Comparison of ENCODE assay signal across 1 cellular context in the genomic region with DNA sequence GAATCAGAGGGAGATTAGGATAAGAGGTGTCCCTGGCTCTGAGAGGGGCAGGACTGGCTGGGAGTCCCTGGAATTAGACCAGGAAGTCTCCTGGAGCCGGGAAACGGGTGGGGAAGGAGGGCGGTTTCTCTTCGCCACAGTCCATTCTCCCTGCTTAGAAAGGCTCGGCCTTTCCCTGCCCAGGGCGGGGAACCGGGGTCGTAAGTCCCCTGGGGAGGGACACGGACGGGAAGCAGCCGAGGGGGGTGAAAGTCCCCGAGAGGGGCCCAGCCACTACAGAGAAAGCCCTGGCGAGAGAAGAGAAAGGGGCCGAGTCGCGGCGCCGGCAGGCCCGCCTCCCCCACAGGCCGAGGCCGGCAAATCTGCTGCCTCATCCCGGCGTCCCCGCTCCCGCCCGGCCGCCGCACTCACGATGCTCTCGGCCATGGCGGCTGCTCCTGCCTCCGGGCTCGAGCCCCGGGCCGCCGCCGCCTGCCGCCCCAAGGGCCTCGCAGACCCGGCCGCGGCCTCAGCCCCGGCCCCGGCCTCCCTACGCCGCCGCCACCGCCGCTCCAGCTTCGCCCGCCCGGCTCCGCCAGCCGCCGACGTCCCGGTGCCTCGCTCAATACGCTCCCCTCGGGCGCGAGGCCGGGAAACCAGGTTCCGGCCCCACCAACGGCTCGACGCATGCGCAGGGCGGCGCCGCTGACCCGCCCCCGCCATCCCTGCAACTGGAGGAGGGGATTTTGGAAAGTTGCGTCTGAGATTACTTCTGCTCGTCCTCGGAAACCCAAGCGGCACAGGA.
TF ChIP-seq lines count a peak whose summit lies in the region.

A gene (minus strand): TSS at position 608 of the 784 bp plus-strand sequence. CDS start 182 bp downstream, at position 426.
A gene (plus strand): TSS at position 692 of the 784 bp plus-strand sequence. CDS start 5,217 bp downstream, outside the sequence.

TF ChIP-seq in K562, 482 proteins besides CTCF, POLR2A, EP300 and RAD21 (continued from another document and continues in another):
- TF ChIP-seq, protein P1, sequence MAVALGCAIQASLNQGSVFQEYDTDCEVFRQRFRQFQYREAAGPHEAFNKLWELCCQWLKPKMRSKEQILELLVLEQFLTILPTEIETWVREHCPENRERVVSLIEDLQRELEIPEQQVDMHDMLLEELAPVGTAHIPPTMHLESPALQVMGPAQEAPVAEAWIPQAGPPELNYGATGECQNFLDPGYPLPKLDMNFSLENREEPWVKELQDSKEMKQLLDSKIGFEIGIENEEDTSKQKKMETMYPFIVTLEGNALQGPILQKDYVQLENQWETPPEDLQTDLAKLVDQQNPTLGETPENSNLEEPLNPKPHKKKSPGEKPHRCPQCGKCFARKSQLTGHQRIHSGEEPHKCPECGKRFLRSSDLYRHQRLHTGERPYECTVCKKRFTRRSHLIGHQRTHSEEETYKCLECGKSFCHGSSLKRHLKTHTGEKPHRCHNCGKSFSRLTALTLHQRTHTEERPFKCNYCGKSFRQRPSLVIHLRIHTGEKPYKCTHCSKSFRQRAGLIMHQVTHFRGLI (CRISPR knock-in tag; IDR thresholded peaks at IDR 0.05), result no peak
- TF ChIP-seq L3MBTL2 (IDR thresholded peaks at IDR 0.05) (no peak; the same call in 1 of the 2 replicates), STAT5B (CRISPR knock-in tag; IDR thresholded peaks at IDR 0.05) (no peak), HOXB6 (CRISPR knock-in tag; IDR thresholded peaks at IDR 0.05; ENCODE audit: borderline replicate concordance) (no peak), IRF2 (CRISPR knock-in tag; IDR thresholded peaks at IDR 0.05) (no peak), SIN3B (IDR thresholded peaks at IDR 0.05; ENCODE audit: low read depth) (peak; percentile 95), SP1 (CRISPR knock-in tag; IDR thresholded peaks at IDR 0.05) (peak; percentile 82), GABPA (tag; conservative IDR thresholded peaks at IDR 0.05; ENCODE audit: low read depth) (peak; percentile 94), TAL1 (IDR thresholded peaks at IDR 0.05) (no peak), ATF7 (IDR thresholded peaks at IDR 0.05) (peak; percentile 40; the same call in 1 of the 2 replicates), DACH1 (IDR thresholded peaks at IDR 0.05; ENCODE audit: partially characterized antibody) (no peak), ZNF146 (CRISPR knock-in tag; IDR thresholded peaks at IDR 0.05; ENCODE audit: unreplicated experiment) (no peak), TAF9B (IDR thresholded peaks at IDR 0.05; ENCODE audit: partially characterized antibody) (no peak), JUN (IDR thresholded peaks at IDR 0.05; ENCODE audit: borderline replicate concordance, low read depth, low read length) (no peak; the same call in 1 of the 2 replicates), JUN (CRISPR knock-in tag; IDR thresholded peaks at IDR 0.05; ENCODE audit: borderline replicate concordance) (no peak), RBM34 (IDR thresholded peaks at IDR 0.05; ENCODE audit: borderline replicate concordance, insufficient read depth, low read length) (no peak), POLR2H (tag; IDR thresholded peaks at IDR 0.05; ENCODE audit: low read depth) (no peak), EHMT2 (IDR thresholded peaks at IDR 0.05) (no peak), RBM15 (IDR thresholded peaks at IDR 0.05; ENCODE audit: insufficient read depth, low read length) (no peak), MAZ (CRISPR knock-in tag; conservative IDR thresholded peaks at IDR 0.05 in 1 of 2, IDR thresholded peaks at IDR 0.05 in 1 of 2) (peak; percentile 85 to 91), NR2F6 (CRISPR knock-in tag; IDR thresholded peaks at IDR 0.05) (no peak), CBX8 (IDR thresholded peaks at IDR 0.05; ENCODE audit: borderline replicate concordance, extremely low read depth, low read depth, low read length, poor library complexity, severe bottlenecking) (no peak), SMARCC2 (IDR thresholded peaks at IDR 0.05; ENCODE audit: low read depth) (no peak), ZNF23 (CRISPR knock-in tag; IDR thresholded peaks at IDR 0.05) (no peak), HMGN3 (IDR thresholded peaks at IDR 0.05; ENCODE audit: borderline replicate concordance, extremely low read depth, insufficient read length, low read depth, low read length) (peak; percentile 72), SMAD1 (IDR thresholded peaks at IDR 0.05; ENCODE audit: low read depth, low read length, partially characterized antibody) (peak; percentile 69), ELF4 (CRISPR knock-in tag; IDR thresholded peaks at IDR 0.05) (no peak), ZNF583 (CRISPR knock-in tag; IDR thresholded peaks at IDR 0.05) (peak; percentile 21; the same call in 1 of the 2 replicates), ESRRB (CRISPR knock-in tag; IDR thresholded peaks at IDR 0.05; ENCODE audit: borderline replicate concordance) (no peak)
- TF ChIP-seq, protein P2, sequence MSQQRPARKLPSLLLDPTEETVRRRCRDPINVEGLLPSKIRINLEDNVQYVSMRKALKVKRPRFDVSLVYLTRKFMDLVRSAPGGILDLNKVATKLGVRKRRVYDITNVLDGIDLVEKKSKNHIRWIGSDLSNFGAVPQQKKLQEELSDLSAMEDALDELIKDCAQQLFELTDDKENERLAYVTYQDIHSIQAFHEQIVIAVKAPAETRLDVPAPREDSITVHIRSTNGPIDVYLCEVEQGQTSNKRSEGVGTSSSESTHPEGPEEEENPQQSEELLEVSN (IDR thresholded peaks at IDR 0.05; ENCODE audit: borderline replicate concordance in 1 of 2, extremely low read depth in 1 of 2, insufficient read depth in 1 of 2, insufficient read length in 1 of 2, low read depth in 1 of 2, low read length in 1 of 2, poor library complexity in 1 of 2, severe bottlenecking in 1 of 2), result peak; percentile 34 to 83
- TF ChIP-seq, protein P3, sequence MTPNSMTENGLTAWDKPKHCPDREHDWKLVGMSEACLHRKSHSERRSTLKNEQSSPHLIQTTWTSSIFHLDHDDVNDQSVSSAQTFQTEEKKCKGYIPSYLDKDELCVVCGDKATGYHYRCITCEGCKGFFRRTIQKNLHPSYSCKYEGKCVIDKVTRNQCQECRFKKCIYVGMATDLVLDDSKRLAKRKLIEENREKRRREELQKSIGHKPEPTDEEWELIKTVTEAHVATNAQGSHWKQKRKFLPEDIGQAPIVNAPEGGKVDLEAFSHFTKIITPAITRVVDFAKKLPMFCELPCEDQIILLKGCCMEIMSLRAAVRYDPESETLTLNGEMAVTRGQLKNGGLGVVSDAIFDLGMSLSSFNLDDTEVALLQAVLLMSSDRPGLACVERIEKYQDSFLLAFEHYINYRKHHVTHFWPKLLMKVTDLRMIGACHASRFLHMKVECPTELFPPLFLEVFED (CRISPR knock-in tag; conservative IDR thresholded peaks at IDR 0.05), result no peak
- TF ChIP-seq, protein P4, sequence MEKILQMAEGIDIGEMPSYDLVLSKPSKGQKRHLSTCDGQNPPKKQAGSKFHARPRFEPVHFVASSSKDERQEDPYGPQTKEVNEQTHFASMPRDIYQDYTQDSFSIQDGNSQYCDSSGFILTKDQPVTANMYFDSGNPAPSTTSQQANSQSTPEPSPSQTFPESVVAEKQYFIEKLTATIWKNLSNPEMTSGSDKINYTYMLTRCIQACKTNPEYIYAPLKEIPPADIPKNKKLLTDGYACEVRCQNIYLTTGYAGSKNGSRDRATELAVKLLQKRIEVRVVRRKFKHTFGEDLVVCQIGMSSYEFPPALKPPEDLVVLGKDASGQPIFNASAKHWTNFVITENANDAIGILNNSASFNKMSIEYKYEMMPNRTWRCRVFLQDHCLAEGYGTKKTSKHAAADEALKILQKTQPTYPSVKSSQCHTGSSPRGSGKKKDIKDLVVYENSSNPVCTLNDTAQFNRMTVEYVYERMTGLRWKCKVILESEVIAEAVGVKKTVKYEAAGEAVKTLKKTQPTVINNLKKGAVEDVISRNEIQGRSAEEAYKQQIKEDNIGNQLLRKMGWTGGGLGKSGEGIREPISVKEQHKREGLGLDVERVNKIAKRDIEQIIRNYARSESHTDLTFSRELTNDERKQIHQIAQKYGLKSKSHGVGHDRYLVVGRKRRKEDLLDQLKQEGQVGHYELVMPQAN (IDR thresholded peaks at IDR 0.05; ENCODE audit: borderline replicate concordance), result no peak; the same call in 1 of the 2 replicates
- TF ChIP-seq, protein P5, sequence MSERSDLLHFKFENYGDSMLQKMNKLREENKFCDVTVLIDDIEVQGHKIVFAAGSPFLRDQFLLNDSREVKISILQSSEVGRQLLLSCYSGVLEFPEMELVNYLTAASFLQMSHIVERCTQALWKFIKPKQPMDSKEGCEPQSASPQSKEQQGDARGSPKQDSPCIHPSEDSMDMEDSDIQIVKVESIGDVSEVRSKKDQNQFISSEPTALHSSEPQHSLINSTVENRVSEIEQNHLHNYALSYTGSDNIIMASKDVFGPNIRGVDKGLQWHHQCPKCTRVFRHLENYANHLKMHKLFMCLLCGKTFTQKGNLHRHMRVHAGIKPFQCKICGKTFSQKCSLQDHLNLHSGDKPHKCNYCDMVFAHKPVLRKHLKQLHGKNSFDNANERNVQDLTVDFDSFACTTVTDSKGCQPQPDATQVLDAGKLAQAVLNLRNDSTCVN (CRISPR knock-in tag; IDR thresholded peaks at IDR 0.05), result 0 out of 2 replicates have a peak, but pooled peaks have one; percentile 71
- TF ChIP-seq, protein P6, sequence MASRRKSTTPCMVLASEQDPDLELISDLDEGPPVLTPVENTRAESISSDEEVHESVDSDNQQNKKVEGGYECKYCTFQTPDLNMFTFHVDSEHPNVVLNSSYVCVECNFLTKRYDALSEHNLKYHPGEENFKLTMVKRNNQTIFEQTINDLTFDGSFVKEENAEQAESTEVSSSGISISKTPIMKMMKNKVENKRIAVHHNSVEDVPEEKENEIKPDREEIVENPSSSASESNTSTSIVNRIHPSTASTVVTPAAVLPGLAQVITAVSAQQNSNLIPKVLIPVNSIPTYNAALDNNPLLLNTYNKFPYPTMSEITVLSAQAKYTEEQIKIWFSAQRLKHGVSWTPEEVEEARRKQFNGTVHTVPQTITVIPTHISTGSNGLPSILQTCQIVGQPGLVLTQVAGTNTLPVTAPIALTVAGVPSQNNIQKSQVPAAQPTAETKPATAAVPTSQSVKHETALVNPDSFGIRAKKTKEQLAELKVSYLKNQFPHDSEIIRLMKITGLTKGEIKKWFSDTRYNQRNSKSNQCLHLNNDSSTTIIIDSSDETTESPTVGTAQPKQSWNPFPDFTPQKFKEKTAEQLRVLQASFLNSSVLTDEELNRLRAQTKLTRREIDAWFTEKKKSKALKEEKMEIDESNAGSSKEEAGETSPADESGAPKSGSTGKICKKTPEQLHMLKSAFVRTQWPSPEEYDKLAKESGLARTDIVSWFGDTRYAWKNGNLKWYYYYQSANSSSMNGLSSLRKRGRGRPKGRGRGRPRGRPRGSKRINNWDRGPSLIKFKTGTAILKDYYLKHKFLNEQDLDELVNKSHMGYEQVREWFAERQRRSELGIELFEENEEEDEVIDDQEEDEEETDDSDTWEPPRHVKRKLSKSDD (conservative IDR thresholded peaks at IDR 0.05; ENCODE audit: low read length), result no peak
- TF ChIP-seq, protein P7, sequence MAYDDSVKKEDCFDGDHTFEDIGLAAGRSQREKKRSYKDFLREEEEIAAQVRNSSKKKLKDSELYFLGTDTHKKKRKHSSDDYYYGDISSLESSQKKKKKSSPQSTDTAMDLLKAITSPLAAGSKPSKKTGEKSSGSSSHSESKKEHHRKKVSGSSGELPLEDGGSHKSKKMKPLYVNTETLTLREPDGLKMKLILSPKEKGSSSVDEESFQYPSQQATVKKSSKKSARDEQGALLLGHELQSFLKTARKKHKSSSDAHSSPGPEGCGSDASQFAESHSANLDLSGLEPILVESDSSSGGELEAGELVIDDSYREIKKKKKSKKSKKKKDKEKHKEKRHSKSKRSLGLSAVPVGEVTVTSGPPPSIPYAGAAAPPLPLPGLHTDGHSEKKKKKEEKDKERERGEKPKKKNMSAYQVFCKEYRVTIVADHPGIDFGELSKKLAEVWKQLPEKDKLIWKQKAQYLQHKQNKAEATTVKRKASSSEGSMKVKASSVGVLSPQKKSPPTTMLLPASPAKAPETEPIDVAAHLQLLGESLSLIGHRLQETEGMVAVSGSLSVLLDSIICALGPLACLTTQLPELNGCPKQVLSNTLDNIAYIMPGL (CRISPR knock-in tag; IDR thresholded peaks at IDR 0.05), result no peak
- TF ChIP-seq, protein P8, sequence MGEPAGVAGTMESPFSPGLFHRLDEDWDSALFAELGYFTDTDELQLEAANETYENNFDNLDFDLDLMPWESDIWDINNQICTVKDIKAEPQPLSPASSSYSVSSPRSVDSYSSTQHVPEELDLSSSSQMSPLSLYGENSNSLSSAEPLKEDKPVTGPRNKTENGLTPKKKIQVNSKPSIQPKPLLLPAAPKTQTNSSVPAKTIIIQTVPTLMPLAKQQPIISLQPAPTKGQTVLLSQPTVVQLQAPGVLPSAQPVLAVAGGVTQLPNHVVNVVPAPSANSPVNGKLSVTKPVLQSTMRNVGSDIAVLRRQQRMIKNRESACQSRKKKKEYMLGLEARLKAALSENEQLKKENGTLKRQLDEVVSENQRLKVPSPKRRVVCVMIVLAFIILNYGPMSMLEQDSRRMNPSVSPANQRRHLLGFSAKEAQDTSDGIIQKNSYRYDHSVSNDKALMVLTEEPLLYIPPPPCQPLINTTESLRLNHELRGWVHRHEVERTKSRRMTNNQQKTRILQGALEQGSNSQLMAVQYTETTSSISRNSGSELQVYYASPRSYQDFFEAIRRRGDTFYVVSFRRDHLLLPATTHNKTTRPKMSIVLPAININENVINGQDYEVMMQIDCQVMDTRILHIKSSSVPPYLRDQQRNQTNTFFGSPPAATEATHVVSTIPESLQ (CRISPR knock-in tag; IDR thresholded peaks at IDR 0.05), result peak; percentile 26; the same call in 1 of the 2 replicates
- TF ChIP-seq, protein P9, sequence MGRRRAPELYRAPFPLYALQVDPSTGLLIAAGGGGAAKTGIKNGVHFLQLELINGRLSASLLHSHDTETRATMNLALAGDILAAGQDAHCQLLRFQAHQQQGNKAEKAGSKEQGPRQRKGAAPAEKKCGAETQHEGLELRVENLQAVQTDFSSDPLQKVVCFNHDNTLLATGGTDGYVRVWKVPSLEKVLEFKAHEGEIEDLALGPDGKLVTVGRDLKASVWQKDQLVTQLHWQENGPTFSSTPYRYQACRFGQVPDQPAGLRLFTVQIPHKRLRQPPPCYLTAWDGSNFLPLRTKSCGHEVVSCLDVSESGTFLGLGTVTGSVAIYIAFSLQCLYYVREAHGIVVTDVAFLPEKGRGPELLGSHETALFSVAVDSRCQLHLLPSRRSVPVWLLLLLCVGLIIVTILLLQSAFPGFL (CRISPR knock-in tag; IDR thresholded peaks at IDR 0.05), result no peak
- TF ChIP-seq, protein P10, sequence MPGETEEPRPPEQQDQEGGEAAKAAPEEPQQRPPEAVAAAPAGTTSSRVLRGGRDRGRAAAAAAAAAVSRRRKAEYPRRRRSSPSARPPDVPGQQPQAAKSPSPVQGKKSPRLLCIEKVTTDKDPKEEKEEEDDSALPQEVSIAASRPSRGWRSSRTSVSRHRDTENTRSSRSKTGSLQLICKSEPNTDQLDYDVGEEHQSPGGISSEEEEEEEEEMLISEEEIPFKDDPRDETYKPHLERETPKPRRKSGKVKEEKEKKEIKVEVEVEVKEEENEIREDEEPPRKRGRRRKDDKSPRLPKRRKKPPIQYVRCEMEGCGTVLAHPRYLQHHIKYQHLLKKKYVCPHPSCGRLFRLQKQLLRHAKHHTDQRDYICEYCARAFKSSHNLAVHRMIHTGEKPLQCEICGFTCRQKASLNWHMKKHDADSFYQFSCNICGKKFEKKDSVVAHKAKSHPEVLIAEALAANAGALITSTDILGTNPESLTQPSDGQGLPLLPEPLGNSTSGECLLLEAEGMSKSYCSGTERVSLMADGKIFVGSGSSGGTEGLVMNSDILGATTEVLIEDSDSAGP (CRISPR knock-in tag; IDR thresholded peaks at IDR 0.05), result no peak
- TF ChIP-seq, protein P11, sequence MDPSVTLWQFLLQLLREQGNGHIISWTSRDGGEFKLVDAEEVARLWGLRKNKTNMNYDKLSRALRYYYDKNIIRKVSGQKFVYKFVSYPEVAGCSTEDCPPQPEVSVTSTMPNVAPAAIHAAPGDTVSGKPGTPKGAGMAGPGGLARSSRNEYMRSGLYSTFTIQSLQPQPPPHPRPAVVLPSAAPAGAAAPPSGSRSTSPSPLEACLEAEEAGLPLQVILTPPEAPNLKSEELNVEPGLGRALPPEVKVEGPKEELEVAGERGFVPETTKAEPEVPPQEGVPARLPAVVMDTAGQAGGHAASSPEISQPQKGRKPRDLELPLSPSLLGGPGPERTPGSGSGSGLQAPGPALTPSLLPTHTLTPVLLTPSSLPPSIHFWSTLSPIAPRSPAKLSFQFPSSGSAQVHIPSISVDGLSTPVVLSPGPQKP (CRISPR knock-in tag; IDR thresholded peaks at IDR 0.05), result no peak
